Comparison of ENCODE assay signal across 8 cellular contexts in genomic region chr3:69288161-69288895, GRCh38.
DNase-seq lines count a peak whose midpoint lies in the region; ATAC-seq and FAIRE-seq lines count a peak whose summit lies in the region.

No MANE protein-coding gene starts in this region.

- DNase-seq in activated naive CD4-positive, alpha-beta T cell treated with anti-CD3 and anti-CD28 coated beads, Interleukin-2, amount 50 U/mL, for 16 hours, result peak; percentile 15
- DNase-seq in stimulated activated CD4-positive, alpha-beta T cell treated with anti-CD3 and anti-CD28 coated beads, Interleukin-12 subunit alpha, Interleukin-12 subunit beta, amount 100 ng/mL, for 48 hours (ENCODE audit: low read depth in 2 of 3, low spot score in 1 of 3), result peak; percentile 45 to 68 (median 62)
- DNase-seq in SKM-1 (lab: John Stamatoyannopoulos, UW; ENCODE audit: unreplicated experiment), result no peak
- DNase-seq in RCC 7860 (ENCODE audit: low spot score), result no peak
- DNase-seq in AG08396 (ENCODE audit: low spot score), result no peak

- FAIRE-seq in RCC 7860 (lab: Jason Lieb, UNC), result no peak

- peak; percentile 69 for ATAC-seq in GM19025 (IDR thresholded peaks at IDR 0.05; ENCODE audit: low read depth, unreplicated experiment)
- ATAC-seq in HG03442 (IDR thresholded peaks at IDR 0.05; ENCODE audit: unreplicated experiment), result peak; percentile 90
- no peak for ATAC-seq in HG03354 (IDR thresholded peaks at IDR 0.05; ENCODE audit: poor library complexity, severe bottlenecking, unreplicated experiment)

Comparison
In these comparisons a context has a peak if more than half of its experiments do, and no peak if none do; other contexts are left out.
1. DNase-seq: peak in activated naive CD4-positive, alpha-beta T cell treated with anti-CD3 and anti-CD28 coated beads, Interleukin-2, amount 50 U/mL, for 16 hours (single experiment) and stimulated activated CD4-positive, alpha-beta T cell treated with anti-CD3 and anti-CD28 coated beads, Interleukin-12 subunit alpha, Interleukin-12 subunit beta, amount 100 ng/mL, for 48 hours (3 of 3); none in SKM-1 (single experiment), RCC 7860 (single experiment) and AG08396 (single experiment).